Comparison of ENCODE assay signal across 18 cellular contexts in the genomic region with DNA sequence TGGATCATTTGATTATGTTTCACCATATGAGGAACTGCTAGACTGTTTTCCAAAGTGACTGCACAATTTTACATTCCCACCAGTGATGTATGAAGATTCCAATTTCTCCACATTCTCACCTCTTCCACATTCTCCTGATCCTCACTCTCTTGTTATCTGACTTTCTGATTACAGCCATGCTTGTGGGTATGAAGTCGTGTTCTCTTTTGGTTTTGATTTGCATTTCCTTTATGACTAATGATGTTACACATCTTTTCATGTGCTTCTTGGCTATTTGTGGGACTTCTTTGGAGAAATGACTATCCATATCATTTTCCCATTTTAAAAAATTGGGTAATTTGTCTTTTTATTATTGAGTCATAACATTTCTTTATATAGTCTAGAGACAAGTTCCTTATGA. TPM values are rescaled to one million over a fixed set of nuclear protein-coding genes. Genes with fewer than 3 reads are reported as not detected.
DNase-seq lines count a peak whose midpoint lies in the region; ATAC-seq and TF ChIP-seq lines count a peak whose summit lies in the region.
"Had no signal": no experiment of that assay in that cellular context is flagged by ENCODE, and none has a peak within 500 bp of the region (broad histone marks: within the 10 kb centered on the region; RNA-seq: fewer than 3 reads in every experiment).

No MANE protein-coding gene starts in this region.

- peaks cover 14% of the 10 kb centered on the region for H3K9me3 Mint-ChIP-seq in activated CD4-positive, alpha-beta memory T cell treated with anti-CD3 and anti-CD28 coated beads for 36 hours
- peaks cover 22% of the 10 kb centered on the region for H3K9me3 Mint-ChIP-seq in activated CD4-positive, alpha-beta memory T cell treated with anti-CD3 and anti-CD28 coated beads, Interleukin-2, amount 10 ng/mL, durations not matched to agents 7 days and 5 days
- H3K9me3 Mint-ChIP-seq in activated naive CD8-positive, alpha-beta T cell treated with anti-CD3 and anti-CD28 coated beads, Interleukin-2, amount 10 ng/mL, durations not matched to agents 7 days and 5 days: peaks cover 8% of the 10 kb centered on the region
- H3K9me3 Mint-ChIP-seq in CD14-positive monocyte: peaks cover 12 to 26% (median 15%) of the 10 kb centered on the region in 7 donors

- CTCF ChIA-PET in activated CD4-positive, alpha-beta memory T cell treated with anti-CD3 and anti-CD28 coated beads for 36 hours (lab: Charles Lee): no interaction called here
- CTCF ChIA-PET in activated CD4-positive, alpha-beta memory T cell treated with anti-CD3 and anti-CD28 coated beads, Interleukin-2, amount 10 ng/mL, durations not matched to agents 7 days and 5 days (lab: Charles Lee): interaction anchor here (1.0 kb wide), 2 partner anchors 9 to 317 kb away, joined by 3 read pairs; no protein-coding TSS in a partner anchor

- intact Hi-C loops in activated CD4-positive, alpha-beta memory T cell treated with anti-CD3 and anti-CD28 coated beads for 36 hours (cut with micrococcal nuclease): loop anchor here (2.0 kb wide), 1 partner anchor 315 kb away; no protein-coding TSS in a partner anchor
- intact Hi-C loops in CD14-positive monocyte (cut with micrococcal nuclease): no loop called here

- peak; percentile 65 for ATAC-seq in activated naive CD8-positive, alpha-beta T cell treated with anti-CD3 and anti-CD28 coated beads, Interleukin-2, amount 10 ng/mL, durations not matched to agents 7 days and 5 days (ENCODE audit: low read depth)
- no peak for ATAC-seq in GM18498 (IDR thresholded peaks at IDR 0.05; ENCODE audit: unreplicated experiment)
- ATAC-seq: left lobe of liver; mucosa of descending colon; stimulated activated memory B cell treated with anti-CD40 and anti-IgM and Interleukin-4, amounts not matched to agents 10 μg/mL and 1 μg/mL and 100 μg/mL, for 72 hours had no signal

- H3K4me3 Mint-ChIP-seq in activated CD4-positive, alpha-beta memory T cell treated with anti-CD3 and anti-CD28 coated beads for 36 hours: no peak overlapping the region
- H3K4me3 Mint-ChIP-seq in activated CD4-positive, alpha-beta memory T cell treated with anti-CD3 and anti-CD28 coated beads, Interleukin-2, amount 10 ng/mL, durations not matched to agents 7 days and 5 days: no peak overlapping the region
- H3K4me3 Mint-ChIP-seq in activated naive CD8-positive, alpha-beta T cell treated with anti-CD3 and anti-CD28 coated beads, Interleukin-2, amount 10 ng/mL, durations not matched to agents 7 days and 5 days: peak overlapping the region; percentile 11
- peak overlapping the region in 1 of 2 donors; percentile 31 for H3K4me3 Mint-ChIP-seq in CD14-positive monocyte
- H3K4me3 Mint-ChIP-seq: activated B cell treated with CpG ODN at 0.5 μM for 24 hours; brain; stimulated activated memory B cell treated with anti-CD40 and anti-IgM and Interleukin-4, amounts not matched to agents 10 μg/mL and 1 μg/mL and 100 μg/mL, for 72 hours had no signal

- H3K36me3 Mint-ChIP-seq in activated CD4-positive, alpha-beta memory T cell treated with anti-CD3 and anti-CD28 coated beads for 36 hours: peaks cover 12% of the 10 kb centered on the region
- H3K36me3 Mint-ChIP-seq in activated CD4-positive, alpha-beta memory T cell treated with anti-CD3 and anti-CD28 coated beads, Interleukin-2, amount 10 ng/mL, durations not matched to agents 7 days and 5 days (ENCODE audit: low read depth): peaks cover 22% of the 10 kb centered on the region
- H3K36me3 Mint-ChIP-seq in activated naive CD8-positive, alpha-beta T cell treated with anti-CD3 and anti-CD28 coated beads, Interleukin-2, amount 10 ng/mL, durations not matched to agents 7 days and 5 days: peaks cover 41% of the 10 kb centered on the region
- peaks cover 3 to 7% of the 10 kb centered on the region in 2 donors for H3K36me3 Mint-ChIP-seq in CD14-positive monocyte
- H3K36me3 Mint-ChIP-seq: brain had no signal

- POLR2A ChIA-PET in activated CD4-positive, alpha-beta memory T cell treated with anti-CD3 and anti-CD28 coated beads for 36 hours (lab: Charles Lee): interaction anchor here (0.7 kb wide), 1 partner anchor 10 kb away, joined by 3 read pairs; the partner anchor contains the start of gene GIMAP8
- POLR2A ChIA-PET in activated CD4-positive, alpha-beta memory T cell treated with anti-CD3 and anti-CD28 coated beads, Interleukin-2, amount 10 ng/mL, durations not matched to agents 7 days and 5 days (lab: Charles Lee): interaction anchor here (1.2 kb wide), 1 partner anchor 297 kb away, joined by 3 read pairs; the partner anchor contains the start of gene GIMAP5
- POLR2A ChIA-PET in activated naive CD8-positive, alpha-beta T cell treated with anti-CD3 and anti-CD28 coated beads, Interleukin-2, amount 10 ng/mL, durations not matched to agents 7 days and 5 days (lab: Charles Lee): no interaction called here

- H3K27me3 Mint-ChIP-seq in activated CD4-positive, alpha-beta memory T cell treated with anti-CD3 and anti-CD28 coated beads for 36 hours: no peaks in the 10 kb centered on the region
- H3K27me3 Mint-ChIP-seq in activated CD4-positive, alpha-beta memory T cell treated with anti-CD3 and anti-CD28 coated beads, Interleukin-2, amount 10 ng/mL, durations not matched to agents 7 days and 5 days: no peaks in the 10 kb centered on the region
- no peaks in the 10 kb centered on the region for H3K27me3 Mint-ChIP-seq in activated naive CD8-positive, alpha-beta T cell treated with anti-CD3 and anti-CD28 coated beads, Interleukin-2, amount 10 ng/mL, durations not matched to agents 7 days and 5 days
- H3K27me3 Mint-ChIP-seq in CD14-positive monocyte (ENCODE audit: low read depth in 3 of 3): peaks cover 8 to 23% (median 14%) of the 10 kb centered on the region in 3 donors
- H3K27me3 Mint-ChIP-seq: activated B cell treated with CpG ODN at 0.5 μM for 24 hours; stimulated activated memory B cell treated with anti-CD40 and anti-IgM and Interleukin-4, amounts not matched to agents 10 μg/mL and 1 μg/mL and 100 μg/mL, for 72 hours had no signal

- H3K4me1 Mint-ChIP-seq in activated CD4-positive, alpha-beta memory T cell treated with anti-CD3 and anti-CD28 coated beads for 36 hours (ENCODE audit: low read depth): peaks cover 24% of the 10 kb centered on the region
- H3K4me1 Mint-ChIP-seq in activated CD4-positive, alpha-beta memory T cell treated with anti-CD3 and anti-CD28 coated beads, Interleukin-2, amount 10 ng/mL, durations not matched to agents 7 days and 5 days: peaks cover 32% of the 10 kb centered on the region
- peaks cover 27% of the 10 kb centered on the region for H3K4me1 Mint-ChIP-seq in activated naive CD8-positive, alpha-beta T cell treated with anti-CD3 and anti-CD28 coated beads, Interleukin-2, amount 10 ng/mL, durations not matched to agents 7 days and 5 days
- H3K4me1 Mint-ChIP-seq in CD14-positive monocyte: peaks cover 30% of the 10 kb centered on the region
- H3K4me1 Mint-ChIP-seq: brain had no signal

- TF ChIP-seq CTCF in CD14-positive monocyte (IDR thresholded peaks at IDR 0.05): no peak

- peak overlapping the region; percentile 8 for H3K27ac Mint-ChIP-seq in activated CD4-positive, alpha-beta memory T cell treated with anti-CD3 and anti-CD28 coated beads for 36 hours
- no peak overlapping the region for H3K27ac Mint-ChIP-seq in activated CD4-positive, alpha-beta memory T cell treated with anti-CD3 and anti-CD28 coated beads, Interleukin-2, amount 10 ng/mL, durations not matched to agents 7 days and 5 days
- H3K27ac Mint-ChIP-seq in activated naive CD8-positive, alpha-beta T cell treated with anti-CD3 and anti-CD28 coated beads, Interleukin-2, amount 10 ng/mL, durations not matched to agents 7 days and 5 days: no peak overlapping the region
- H3K27ac Mint-ChIP-seq in CD14-positive monocyte: no peak overlapping the region
- H3K27ac Mint-ChIP-seq: activated B cell treated with CpG ODN at 0.5 μM for 24 hours; brain; stimulated activated memory B cell treated with anti-CD40 and anti-IgM and Interleukin-4, amounts not matched to agents 10 μg/mL and 1 μg/mL and 100 μg/mL, for 72 hours had no signal

- DNase-seq in activated CD4-positive, alpha-beta memory T cell treated with anti-CD3 and anti-CD28 coated beads for 36 hours: no peak
- DNase-seq in activated CD4-positive, alpha-beta memory T cell treated with anti-CD3 and anti-CD28 coated beads, Interleukin-2, amount 10 ng/mL, durations not matched to agents 7 days and 5 days: no peak
- peak; percentile 49 for DNase-seq in HS-5 (ENCODE audit: low read depth)
- DNase-seq in activated naive CD8-positive, alpha-beta T cell treated with anti-CD3 and anti-CD28 coated beads, Interleukin-2, amount 10 ng/mL, durations not matched to agents 7 days and 5 days: no peak
- peak; percentile 13 for DNase-seq in iris pigment epithelial cell (ENCODE audit: low read depth)
- DNase-seq in AG08396 (ENCODE audit: low spot score): no peak
- no peak for DNase-seq in CD14-positive monocyte (ENCODE audit: low spot score)
- DNase-seq: activated B cell treated with CpG ODN at 0.5 μM for 24 hours, mucosa of descending colon, NCI-H2171, NCI-H82, Peyer's patch, SW 1271 had no signal

RNA-seq across cellular contexts. Expression of gene GIMAP8, which starts 10.5 kb away (rescaled TPM):
- total RNA-seq in activated CD4-positive, alpha-beta memory T cell treated with anti-CD3 and anti-CD28 coated beads for 36 hours: 10 to 100 TPM; 11.8 TPM
- total RNA-seq in activated CD4-positive, alpha-beta memory T cell treated with anti-CD3 and anti-CD28 coated beads, Interleukin-2, amount 10 ng/mL, durations not matched to agents 7 days and 5 days: 10 to 100 TPM; 25.1 to 26.4 TPM
- 10 to 100 TPM; 29.2 to 31.0 TPM for total RNA-seq in activated naive CD8-positive, alpha-beta T cell treated with anti-CD3 and anti-CD28 coated beads, Interleukin-2, amount 10 ng/mL, durations not matched to agents 7 days and 5 days
- polyA plus RNA-seq in CD14-positive monocyte: 10 to 100 TPM; 12.0 to 22.5 TPM
- total RNA-seq: activated B cell treated with CpG ODN at 0.5 μM for 24 hours, G401 had no signal

Comparison
In these comparisons a context has a peak if more than half of its experiments do, and no peak if none do; other contexts are left out.
1. DNase-seq: peak in HS-5 (single experiment) and iris pigment epithelial cell (single experiment); none in activated CD4-positive, alpha-beta memory T cell treated with anti-CD3 and anti-CD28 coated beads for 36 hours (single experiment), activated CD4-positive, alpha-beta memory T cell treated with anti-CD3 and anti-CD28 coated beads, Interleukin-2, amount 10 ng/mL, durations not matched to agents 7 days and 5 days (single experiment), activated naive CD8-positive, alpha-beta T cell treated with anti-CD3 and anti-CD28 coated beads, Interleukin-2, amount 10 ng/mL, durations not matched to agents 7 days and 5 days (single experiment), AG08396 (single experiment) and CD14-positive monocyte (single experiment).